Comparison of ENCODE assay signal across 12 cellular contexts in genomic region chr10:100621360-100622205, GRCh38.
DNase-seq lines count a peak whose midpoint lies in the region; ATAC-seq and TF ChIP-seq lines count a peak whose summit lies in the region.
"Had no signal": no experiment of that assay in that cellular context is flagged by ENCODE, and none has a peak within 500 bp of the region (broad histone marks: within the 10 kb centered on the region; RNA-seq: fewer than 3 reads in every experiment).

No MANE protein-coding gene starts in this region.

- H3K4me3 Mint-ChIP-seq in immature natural killer cell: peak overlapping the region in 3 of 5 donors; percentile 34 to 75 (median 51)

- H3K27me3 Mint-ChIP-seq in immature natural killer cell (ENCODE audit: low read depth in 3 of 3): peaks cover 3 to 34% (median 9%) of the 10 kb centered on the region in 3 donors

- CTCF ChIA-PET in A673 (lab: Charles Lee): no interaction called here

- no peaks in the 10 kb centered on the region for H3K36me3 Mint-ChIP-seq in immature natural killer cell

- peaks cover 0 to 2% of the 10 kb centered on the region in 2 donors for H3K4me1 Mint-ChIP-seq in immature natural killer cell

- H3K9me3 ChIP-seq in A673 (ENCODE audit: low read depth, low read length, poor library complexity, severe bottlenecking): no peaks in the 10 kb centered on the region
- H3K9me3 ChIP-seq: heart left ventricle had no signal

- no peak for ATAC-seq in GM19328 (IDR thresholded peaks at IDR 0.05; ENCODE audit: unreplicated experiment)
- ATAC-seq: sciatic nerve had no signal

- H3K4me3 ChIP-seq in A673 (ENCODE audit: low read depth, low read length, poor library complexity, severe bottlenecking): no peak overlapping the region
- H3K4me3 ChIP-seq: heart left ventricle had no signal

- no peaks in the 10 kb centered on the region for H3K36me3 ChIP-seq in A673 (ENCODE audit: insufficient read depth, low read length, poor library complexity, severe bottlenecking)
- H3K36me3 ChIP-seq: heart left ventricle had no signal

- DNase-seq in A673 (ENCODE audit: low spot score) (peak; percentile 34), M059J (ENCODE audit: low read depth) (peak; percentile 15), immature natural killer cell (peak in 2 of 3 donors; percentile 7 to 24), NCI-H226 (no peak), HUDEP-2 (lab: John Stamatoyannopoulos, UW; ENCODE audit: unreplicated experiment in 76 of 76) (no peak), medulla oblongata (ENCODE audit: extremely low spot score) (no peak)
- peak; percentile 52 for DNase-seq in activated T-cell treated with anti-CD3 and anti-CD28 coated beads, Interleukin-2, amount 50 U/mL, for 1 hour
- DNase-seq: dermis blood vessel endothelial cell, heart left ventricle, NCI-H1930 had no signal

- TF ChIP-seq CTCF in A673 (conservative IDR thresholded peaks at IDR 0.05; ENCODE audit: low read depth, low read length): no peak

- H3K4me1 ChIP-seq in A673 (ENCODE audit: insufficient read depth, low read length, poor library complexity, severe bottlenecking): no peaks in the 10 kb centered on the region
- H3K4me1 ChIP-seq: heart left ventricle had no signal

- BruUV-seq in A673 (replicated peaks; lab: Mats Ljungman, UMichigan): no TSS peak

- H3K27me3 ChIP-seq in A673 (replicated peaks; ENCODE audit: insufficient read depth, low read depth, low read length, poor library complexity): peaks cover 61% of the 10 kb centered on the region

- POLR2A ChIA-PET in A673 (lab: Charles Lee; ENCODE audit: low non-redundant PET): interaction anchor here (0.5 to 0.6 kb wide), 2 partner anchors 248 kb away, joined by 3 to 4 read pairs; no protein-coding TSS in a partner anchor

- intact Hi-C loops in A673 (cut with micrococcal nuclease; ENCODE audit: unreplicated experiment): no loop called here

- no peak overlapping the region for H3K27ac Mint-ChIP-seq in immature natural killer cell

- no peaks in the 10 kb centered on the region for H3K9me3 Mint-ChIP-seq in immature natural killer cell

- H3K27ac ChIP-seq in A673 (ENCODE audit: low read depth, low read length, poor library complexity, severe bottlenecking): no peak overlapping the region
- H3K27ac ChIP-seq: heart left ventricle had no signal

Comparison
In these comparisons a context has a peak if more than half of its experiments do, and no peak if none do; other contexts are left out.
1. DNase-seq: peak in A673 (single experiment), M059J (single experiment), activated T-cell treated with anti-CD3 and anti-CD28 coated beads, Interleukin-2, amount 50 U/mL, for 1 hour (single experiment) and immature natural killer cell (2 of 3); none in NCI-H226 (single experiment), HUDEP-2 (0 of 76) and medulla oblongata (single experiment).